ENCODE assay signal across 20 cellular contexts in the genomic region with DNA sequence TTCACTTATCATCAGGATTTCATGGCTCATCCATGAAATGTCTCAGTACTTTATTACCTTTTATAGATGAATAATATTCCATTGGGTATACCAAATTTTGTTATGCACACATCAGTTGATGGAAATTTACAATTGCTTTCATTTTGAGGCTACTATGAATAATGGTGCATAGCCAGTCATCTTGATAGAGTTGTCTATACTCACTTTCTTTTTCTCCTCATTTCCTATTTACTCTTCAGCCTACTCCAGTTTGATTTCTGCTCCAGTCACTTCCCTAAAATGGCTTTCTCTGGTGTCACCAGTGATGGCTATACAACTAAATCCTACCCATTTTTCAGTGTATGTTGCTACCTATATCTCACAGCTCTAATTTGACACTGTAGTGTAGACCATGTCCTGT.
DNase-seq lines count a peak whose midpoint lies in the region; ATAC-seq lines count a peak whose summit lies in the region.
"Had no signal": no experiment of that assay in that cellular context is flagged by ENCODE, and none has a peak within 500 bp of the region (broad histone marks: within the 10 kb centered on the region; RNA-seq: fewer than 3 reads in every experiment).

No MANE protein-coding gene starts in this region.

- peak; percentile 58 for ATAC-seq in GM18511 (IDR thresholded peaks at IDR 0.05; ENCODE audit: unreplicated experiment)
- ATAC-seq in GM19395 (IDR thresholded peaks at IDR 0.05; ENCODE audit: unreplicated experiment) = peak; percentile 63
- peak; percentile 66 for ATAC-seq in HG02870 (IDR thresholded peaks at IDR 0.05; ENCODE audit: unreplicated experiment)
- ATAC-seq in HG03520 (IDR thresholded peaks at IDR 0.05; ENCODE audit: unreplicated experiment) = peak; percentile 66
- ATAC-seq in HG03159 (IDR thresholded peaks at IDR 0.05; ENCODE audit: unreplicated experiment) = no peak
- ATAC-seq in GM18873 (IDR thresholded peaks at IDR 0.05; ENCODE audit: low FRiP score, unreplicated experiment) = no peak
- ATAC-seq in stimulated activated naive CD8-positive, alpha-beta T cell treated with anti-CD3 and anti-CD28 coated beads, Interleukin-15, amount 100 ng/mL, for 72 hours = no peak
- ATAC-seq: Right ventricle myocardium inferior had no signal

- no peaks in the 10 kb centered on the region for H3K9me3 Mint-ChIP-seq in stimulated activated naive CD8-positive, alpha-beta T cell treated with anti-CD3 and anti-CD28 coated beads, Interleukin-15, amount 100 ng/mL, for 72 hours

- H3K4me3 Mint-ChIP-seq in stimulated activated naive CD8-positive, alpha-beta T cell treated with anti-CD3 and anti-CD28 coated beads, Interleukin-15, amount 100 ng/mL, for 72 hours = no peak overlapping the region

- no peak overlapping the region for H3K27ac Mint-ChIP-seq in stimulated activated naive CD8-positive, alpha-beta T cell treated with anti-CD3 and anti-CD28 coated beads, Interleukin-15, amount 100 ng/mL, for 72 hours

- H3K27me3 Mint-ChIP-seq in stimulated activated naive CD8-positive, alpha-beta T cell treated with anti-CD3 and anti-CD28 coated beads, Interleukin-15, amount 100 ng/mL, for 72 hours = no peaks in the 10 kb centered on the region

- no peak for DNase-seq in NCI-H748 treated with DMSO at 0.1 percent for 48 hours (lab: John Stamatoyannopoulos, UW)
- no peak for DNase-seq in stimulated activated naive CD8-positive, alpha-beta T cell treated with anti-CD3 and anti-CD28 coated beads, Interleukin-15, amount 100 ng/mL, for 72 hours
- DNase-seq: C1 segment of cervical spinal cord, DMS79, H7, MM.1S, NCI-H1092, NCI-H146, NCI-H2029 treated with DMSO at 0.1 percent for 48 hours, NCI-H2171, NCI-H446, NCI-H69, Peyer's patch had no signal

- H3K4me1 Mint-ChIP-seq in stimulated activated naive CD8-positive, alpha-beta T cell treated with anti-CD3 and anti-CD28 coated beads, Interleukin-15, amount 100 ng/mL, for 72 hours = no peaks in the 10 kb centered on the region

Comparison
In these comparisons a context has a peak if more than half of its experiments do, and no peak if none do; other contexts are left out.
1. ATAC-seq: peak in GM18511 (single experiment), GM19395 (single experiment), HG02870 (single experiment) and HG03520 (single experiment); none in HG03159 (single experiment), GM18873 (single experiment) and stimulated activated naive CD8-positive, alpha-beta T cell treated with anti-CD3 and anti-CD28 coated beads, Interleukin-15, amount 100 ng/mL, for 72 hours (single experiment).